ENCODE assay signal across 8 cellular contexts in genomic region chr6:168895102-168895812, GRCh38.
DNase-seq lines count a peak whose midpoint lies in the region; ATAC-seq and TF ChIP-seq lines count a peak whose summit lies in the region.

No MANE protein-coding gene starts in this region.

- no peaks in the 10 kb centered on the region for H3K9me3 ChIP-seq in DND-41 (ENCODE audit: insufficient read depth, low read length, severe bottlenecking)
- no peaks in the 10 kb centered on the region for H3K9me3 ChIP-seq in neutrophil
- peaks cover 0 to 6% of the 10 kb centered on the region in 2 donors for H3K9me3 ChIP-seq in stomach smooth muscle (ENCODE audit: control insufficient read depth in 2 of 2, low read length in 2 of 2)

- no peak for TF ChIP-seq EP300 in Ishikawa (IDR thresholded peaks at IDR 0.05; ENCODE audit: borderline replicate concordance)

- peak overlapping the region; percentile 52 for H3K4me2 ChIP-seq in DND-41 (ENCODE audit: insufficient read depth, low read length)

- POLR2A ChIA-PET in RWPE1 (lab: Yijun Ruan, JAX; ENCODE audit: low non-redundant PET), result no interaction called here

- DNase-seq in DND-41, result peak; percentile 81
- peak; percentile 87 for DNase-seq in RWPE1 (ENCODE audit: low spot score)
- peak; percentile 55 for DNase-seq in activated T-helper 9 cell treated with anti-CD3 and anti-CD28 coated beads, Interleukin-2, amount 50 U/mL, for 16 hours (ENCODE audit: low read depth)
- peak; percentile 60 to 88 for DNase-seq in foreskin fibroblast

- H3K79me2 ChIP-seq in DND-41 (ENCODE audit: insufficient read depth, low read length), result no peaks in the 10 kb centered on the region

- H3K27me3 ChIP-seq in DND-41 (ENCODE audit: insufficient read depth, low read length, poor library complexity) (no peaks in the 10 kb centered on the region), neutrophil (no peaks in the 10 kb centered on the region), stomach smooth muscle (ENCODE audit: control insufficient read depth in 1 of 2, insufficient read depth in 2 of 2, low read length in 2 of 2) (no peaks in the 10 kb centered on the region)

- H3K9ac ChIP-seq in DND-41 (ENCODE audit: low read depth, low read length) (no peak overlapping the region), stomach smooth muscle (ENCODE audit: low read length in 2 of 2) (no peak overlapping the region)

- peak overlapping the region; percentile 20; the same call in 1 of the 2 replicates for H3K27ac ChIP-seq in DND-41 (ENCODE audit: low read length)
- H3K27ac ChIP-seq in RWPE1, result no peak overlapping the region
- no peak overlapping the region for H3K27ac ChIP-seq in neutrophil
- no peak overlapping the region for H3K27ac ChIP-seq in stomach smooth muscle (ENCODE audit: low read length)

- CTCF ChIA-PET in RWPE1 (lab: Yijun Ruan, JAX), result interaction anchor here (0.5 to 1.5 kb wide), 13 partner anchors 11 to 1635 kb away, joined by 3 to 6 read pairs (median 4); no protein-coding TSS in a partner anchor

- TF ChIP-seq CTCF in DND-41 (IDR thresholded peaks at IDR 0.05; ENCODE audit: borderline replicate concordance, extremely low read depth, low read length, poor library complexity, severe bottlenecking) (peak; percentile 91), RWPE1 (conservative IDR thresholded peaks at IDR 0.05; ENCODE audit: low read depth) (peak; percentile 93), foreskin fibroblast (IDR thresholded peaks at IDR 0.05; ENCODE audit: low read depth, low read length) (peak; percentile 96), neutrophil (IDR thresholded peaks at IDR 0.05) (peak; percentile 14)

- H3K36me3 ChIP-seq in DND-41 (ENCODE audit: insufficient read depth, low read length), result no peaks in the 10 kb centered on the region
- H3K36me3 ChIP-seq in neutrophil, result no peaks in the 10 kb centered on the region
- no peaks in the 10 kb centered on the region for H3K36me3 ChIP-seq in stomach smooth muscle (ENCODE audit: control insufficient read depth in 2 of 2, insufficient read depth in 2 of 2, low read length in 2 of 2)

- H4K20me1 ChIP-seq in DND-41 (ENCODE audit: insufficient read depth, low read length), result no peaks in the 10 kb centered on the region

- TF ChIP-seq RAD21 in Ishikawa (IDR thresholded peaks at IDR 0.05; ENCODE audit: low read depth), result peak; percentile 95

- peak overlapping the region in 1 of 2 experiments; percentile 42; a peak in 2 of 4 replicates for H3K4me3 ChIP-seq in DND-41 (ENCODE audit: low read depth in 1 of 2, low read length in 2 of 2)
- H3K4me3 ChIP-seq in foreskin fibroblast (ENCODE audit: low read depth in 1 of 2, low read length in 2 of 2), result peak overlapping the region in 1 of 2 donors; percentile 15
- H3K4me3 ChIP-seq in neutrophil (ENCODE audit: low read depth in 1 of 2, low read length in 1 of 2), result no peak overlapping the region
- peak overlapping the region; percentile 55 to 62 for H3K4me3 ChIP-seq in stomach smooth muscle (ENCODE audit: low read length in 2 of 2)

- H2AFZ ChIP-seq in DND-41 (ENCODE audit: low read depth, low read length), result peak overlapping the region; percentile 67

- peak; percentile 97 for ATAC-seq in DND-41 (ENCODE audit: insufficient read depth, low read depth)
- ATAC-seq in GM21717 (IDR thresholded peaks at IDR 0.05; ENCODE audit: unreplicated experiment), result peak; percentile 97

- H3K4me1 ChIP-seq in DND-41 (ENCODE audit: insufficient read depth, low read length) (peaks cover 10% of the 10 kb centered on the region), neutrophil (ENCODE audit: control insufficient read depth in 1 of 2, insufficient read depth in 1 of 2, low read depth in 1 of 2, low read length in 1 of 2) (no peaks in the 10 kb centered on the region), stomach smooth muscle (ENCODE audit: control insufficient read depth, insufficient read depth, low read length) (peaks cover 19% of the 10 kb centered on the region)

TF ChIP-seq in Ishikawa, 13 proteins besides CTCF, POLR2A, EP300 and RAD21:
- no peak for TF ChIP-seq USF1 (IDR thresholded peaks at IDR 0.05)
- peak; percentile 49 for TF ChIP-seq MAX (IDR thresholded peaks at IDR 0.05)
- TF ChIP-seq YY1 (IDR thresholded peaks at IDR 0.05; ENCODE audit: low read depth), result 0 out of 2 replicates have a peak, but pooled peaks have one; percentile 39

Comparison
In these comparisons a context has a peak if more than half of its experiments do, and no peak if none do; other contexts are left out.
1. H3K4me3 ChIP-seq: peak in stomach smooth muscle (2 of 2); none in neutrophil (0 of 2).
2. CTCF ChIP-seq: peak in every context shown above with its lines; median percentile 96 in foreskin fibroblast; 93 in RWPE1; 91 in DND-41; 14 in neutrophil.
3. Peak in every context shown above with its lines, with median percentiles within 50 percentile points of each other: DNase-seq.